ENCODE assay signal across 28 cellular contexts in the genomic region with DNA sequence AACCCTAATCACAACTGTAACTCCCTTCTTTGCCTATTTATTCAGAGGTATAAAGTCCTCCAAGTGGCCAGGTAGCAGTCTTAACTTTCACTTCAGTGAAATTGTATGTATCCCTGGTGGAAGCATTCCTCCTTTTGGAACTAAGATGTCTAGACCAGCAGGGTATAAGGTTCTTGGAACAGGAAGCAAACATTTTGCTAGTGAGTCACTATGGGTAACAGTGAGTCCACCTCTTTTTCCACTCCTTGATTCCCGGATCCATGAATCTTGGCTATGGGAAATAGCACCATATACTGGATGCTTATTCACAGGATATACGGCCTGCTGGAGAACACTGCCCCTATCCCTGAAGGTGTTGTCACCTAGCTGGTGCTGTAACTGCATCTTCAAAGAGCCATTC.
DNase-seq lines count a peak whose midpoint lies in the region; ATAC-seq, FAIRE-seq and TF ChIP-seq lines count a peak whose summit lies in the region.
"Had no signal": no experiment of that assay in that cellular context is flagged by ENCODE, and none has a peak within 500 bp of the region (broad histone marks: within the 10 kb centered on the region; RNA-seq: fewer than 3 reads in every experiment).

No MANE protein-coding gene starts in this region.

- H3K27me3 ChIP-seq in bronchial epithelial cell (ENCODE audit: control insufficient read depth, insufficient read depth, low read length) (no peaks in the 10 kb centered on the region), thoracic aorta (replicated peaks; ENCODE audit: insufficient read depth) (no peaks in the 10 kb centered on the region), BE2C (no peaks in the 10 kb centered on the region)
- H3K27me3 ChIP-seq: cardiac muscle cell, colonic mucosa, upper lobe of left lung had no signal

- H3K4me3 ChIP-seq in bronchial epithelial cell (ENCODE audit: low read depth, low read length) (no peak overlapping the region), thoracic aorta (no peak overlapping the region), BE2C (ENCODE audit: low read depth, low read length) (no peak overlapping the region)
- H3K4me3 ChIP-seq: colonic mucosa, HAP-1, lower lobe of right lung, upper lobe of left lung had no signal

- H3K9me3 ChIP-seq in thoracic aorta (no peaks in the 10 kb centered on the region), BE2C (no peaks in the 10 kb centered on the region; the same call in 1 of the 2 replicates)
- H3K9me3 ChIP-seq: colonic mucosa, HAP-1, lower lobe of right lung, upper lobe of left lung had no signal

- H3K27ac ChIP-seq in thoracic aorta, result no peak overlapping the region
- H3K27ac ChIP-seq: cardiac muscle cell, colonic mucosa, lower lobe of right lung, upper lobe of left lung, WERI-Rb-1 had no signal

- peak; percentile 55 for ATAC-seq in thoracic aorta (ENCODE audit: insufficient number of reproducible peaks, low FRiP score, low read depth)
- ATAC-seq: activated T-cell treated with anti-CD3 and anti-CD28 coated beads, Interleukin-2, amount 50 U/mL, for 72 hours; lower lobe of right lung; natural killer cell treated with Interleukin-12 subunit alpha and Interleukin-12 subunit beta and Interleukin-15 and Interleukin-18, amount 100 ng/mL, for 72 hours had no signal

- TF ChIP-seq CTCF in bronchial epithelial cell (IDR thresholded peaks at IDR 0.05; ENCODE audit: insufficient read depth, low read length, severe bottlenecking) (no peak), thoracic aorta (IDR thresholded peaks at IDR 0.05) (no peak), BE2C (IDR thresholded peaks at IDR 0.05; ENCODE audit: low read depth, low read length) (no peak)

- DNase-seq in EH (ENCODE audit: low read depth), result peak; percentile 74
- DNase-seq in M059J (ENCODE audit: low read depth), result peak; percentile 78
- peak; percentile 82 for DNase-seq in bronchial epithelial cell (ENCODE audit: low read depth)
- no peak for DNase-seq in thoracic aorta (ENCODE audit: low spot score)
- no peak for DNase-seq in stimulated activated CD4-positive, alpha-beta T cell treated with anti-CD3 and anti-CD28 coated beads, Interleukin-12 subunit alpha, Interleukin-12 subunit beta, amount 100 ng/mL, for 4 hours
- DNase-seq in AG08396 (ENCODE audit: low spot score), result no peak
- no peak for DNase-seq in stimulated activated CD8-positive, alpha-beta memory T cell treated with anti-CD3 and anti-CD28 coated beads, Interleukin-4, amount 100 ng/mL, for 48 hours
- no peak for DNase-seq in BE2C
- DNase-seq: activated CD4-positive, alpha-beta T cell treated with anti-CD3 and anti-CD28 coated beads, Interleukin-2, amount 10 ng/mL, durations not matched to agents 7 days and 5 days; activated naive CD4-positive, alpha-beta T cell treated with Interleukin-2 at 50 U/mL for 16 hours; activated T-cell treated with anti-CD3 and anti-CD28 coated beads, Interleukin-2, amount 50 U/mL, for 72 hours; CD4-positive, CD25-positive, alpha-beta regulatory T cell; colonic mucosa; effector CD8-positive, alpha-beta T cell; Kasumi-1; kidney glomerular epithelial cell; lower lobe of right lung; NCI-H1694; NCI-H2171; NCI-H510A; small intestine; stimulated activated CD4-positive, alpha-beta T cell treated with anti-CD3 and anti-CD28 coated beads, Interleukin-1b, Interleukin-23, amount 100 ng/mL, for 48 hours; upper lobe of left lung; WERI-Rb-1 had no signal

- no peak for FAIRE-seq in bronchial epithelial cell (lab: Jason Lieb, UNC)
- FAIRE-seq: D721Med, small intestine had no signal

- H3K4me1 ChIP-seq in thoracic aorta (ENCODE audit: control insufficient read depth in 1 of 2, low read depth in 2 of 2) (no peaks in the 10 kb centered on the region), BE2C (no peaks in the 10 kb centered on the region; the same call in 1 of the 2 replicates)
- H3K4me1 ChIP-seq: colonic mucosa, HAP-1, lower lobe of right lung, upper lobe of left lung had no signal

- H3K36me3 ChIP-seq in bronchial epithelial cell (ENCODE audit: control insufficient read depth, insufficient read depth, low read length) (no peaks in the 10 kb centered on the region), thoracic aorta (no peaks in the 10 kb centered on the region), BE2C (no peaks in the 10 kb centered on the region)
- H3K36me3 ChIP-seq: cardiac muscle cell, colonic mucosa, HAP-1, lower lobe of right lung, upper lobe of left lung, WERI-Rb-1 had no signal

Comparison
In these comparisons a context has a peak if more than half of its experiments do, and no peak if none do; other contexts are left out.
1. DNase-seq: peak in EH (single experiment), M059J (single experiment) and bronchial epithelial cell (single experiment); none in thoracic aorta (single experiment), stimulated activated CD4-positive, alpha-beta T cell treated with anti-CD3 and anti-CD28 coated beads, Interleukin-12 subunit alpha, Interleukin-12 subunit beta, amount 100 ng/mL, for 4 hours (single experiment), AG08396 (single experiment), stimulated activated CD8-positive, alpha-beta memory T cell treated with anti-CD3 and anti-CD28 coated beads, Interleukin-4, amount 100 ng/mL, for 48 hours (single experiment) and BE2C (single experiment).